22 cellular contexts compared by ENCODE assay signal in genomic region chr11:12826441-12826840, GRCh38.
"Had no signal": no experiment of that assay in that cellular context is flagged by ENCODE, and none has a peak within 500 bp of the region (broad histone marks: within the 10 kb centered on the region; RNA-seq: fewer than 3 reads in every experiment).

No MANE protein-coding gene starts in this region.

- H3K27ac ChIP-seq: WERI-Rb-1 had no signal

- H3K27ac Mint-ChIP-seq: activated naive CD8-positive, alpha-beta T cell treated with anti-CD3 and anti-CD28 coated beads, Interleukin-2, amount 10 ng/mL, durations not matched to agents 7 days and 5 days; stimulated activated naive CD8-positive, alpha-beta T cell treated with anti-CD3 and anti-CD28 coated beads, Interleukin-15, Interleukin-2, amounts not matched to agents 100 ng/mL and 50 ng/mL, for 24 hours; T-helper 1 cell treated with Interleukin-12 subunit alpha and Interleukin-12 subunit beta and Interleukin-4 antibody, amounts not matched to agents 30 μg/mL and 1 μg/mL, for 36 hours had no signal

- H3K27me3 Mint-ChIP-seq: brain had no signal

- H3K36me3 ChIP-seq: lower lobe of right lung, tibial nerve, WERI-Rb-1 had no signal

- H3K9me3 Mint-ChIP-seq: activated naive CD8-positive, alpha-beta T cell treated with anti-CD3 and anti-CD28 coated beads, Interleukin-2, amount 10 ng/mL, durations not matched to agents 7 days and 5 days; nephron; stimulated activated naive CD8-positive, alpha-beta T cell treated with anti-CD3 and anti-CD28 coated beads, Interleukin-15, Interleukin-2, amounts not matched to agents 100 ng/mL and 50 ng/mL, for 24 hours; T-helper 1 cell treated with Interleukin-12 subunit alpha and Interleukin-12 subunit beta and Interleukin-4 antibody, amounts not matched to agents 30 μg/mL and 1 μg/mL, for 36 hours had no signal

- DNase-seq: activated CD4-positive, alpha-beta T cell treated with anti-CD3 and anti-CD28 coated beads, Interleukin-2, amount 50 U/mL, for 4 hours; activated naive CD4-positive, alpha-beta T cell; activated naive CD8-positive, alpha-beta T cell treated with anti-CD3 and anti-CD28 coated beads, Interleukin-2, amount 10 ng/mL, durations not matched to agents 7 days and 5 days; activated T-cell treated with anti-CD3 and anti-CD28 coated beads for 4 hours; central memory CD4-positive, alpha-beta T cell; dorsolateral prefrontal cortex; foreskin fibroblast; hypothalamus; islet precursor cell; left colon; lower lobe of right lung; midbrain; nucleus accumbens; posterior cingulate gyrus; retina; WERI-Rb-1 had no signal

- H3K4me3 Mint-ChIP-seq: activated naive CD8-positive, alpha-beta T cell treated with anti-CD3 and anti-CD28 coated beads, Interleukin-2, amount 10 ng/mL, durations not matched to agents 7 days and 5 days; stimulated activated naive CD8-positive, alpha-beta T cell treated with anti-CD3 and anti-CD28 coated beads, Interleukin-15, Interleukin-2, amounts not matched to agents 100 ng/mL and 50 ng/mL, for 24 hours; T-helper 1 cell treated with Interleukin-12 subunit alpha and Interleukin-12 subunit beta and Interleukin-4 antibody, amounts not matched to agents 30 μg/mL and 1 μg/mL, for 36 hours had no signal

- FAIRE-seq: colon had no signal

- H3K27me3 ChIP-seq: dorsolateral prefrontal cortex, tibial nerve had no signal

- ATAC-seq: left colon, lower lobe of right lung had no signal

- H3K4me3 ChIP-seq: dorsolateral prefrontal cortex, lower lobe of right lung, tibial nerve had no signal

- H3K9me3 ChIP-seq: lower lobe of right lung had no signal
